8 cellular contexts compared by ENCODE assay signal in the genomic region with DNA sequence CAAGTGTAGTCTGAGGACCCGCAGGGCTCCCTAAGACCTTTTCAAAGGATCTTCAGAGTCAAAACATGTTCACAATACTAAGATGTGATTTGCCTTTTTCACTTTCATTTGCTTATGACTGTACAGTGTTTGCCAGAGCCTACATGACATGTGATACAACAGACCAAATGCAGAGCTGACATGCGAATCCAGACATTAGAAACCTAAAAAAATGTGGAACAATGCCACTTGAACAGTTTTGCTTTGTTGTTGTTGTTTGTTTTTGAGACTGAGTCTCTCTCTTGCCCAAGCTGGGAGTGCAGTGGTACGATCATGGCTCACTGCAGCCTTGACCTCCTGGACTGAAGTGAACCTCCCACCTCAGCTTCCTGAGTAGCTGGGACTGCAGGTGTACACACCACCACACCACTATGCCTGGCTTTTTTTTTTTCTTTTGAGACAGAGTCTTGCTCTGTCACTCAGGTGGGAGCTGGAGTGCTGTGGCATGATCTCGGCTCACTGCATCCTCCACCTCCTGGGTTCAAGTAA. TPM values are rescaled to one million over a fixed set of nuclear protein-coding genes. Genes with fewer than 3 reads are reported as not detected.
DNase-seq lines count a peak whose midpoint lies in the region; ATAC-seq and TF ChIP-seq lines count a peak whose summit lies in the region.

No MANE protein-coding gene starts in this region.

- H3K4me1 Mint-ChIP-seq in CD8-positive, alpha-beta T cell (ENCODE audit: low read depth), result peaks cover 53% of the 10 kb centered on the region
- peaks cover 65% of the 10 kb centered on the region for H3K4me1 Mint-ChIP-seq in activated CD8-positive, alpha-beta T cell treated with anti-CD3 and anti-CD28 coated beads for 36 hours (ENCODE audit: low read depth)

- POLR2A ChIA-PET in CD8-positive, alpha-beta T cell (lab: Charles Lee), result interaction anchor here (1.4 to 3.6 kb wide), 2 partner anchors 79 to 101 kb away, joined by 3 to 11 read pairs; partner anchors contain the start of gene RPLP0
- POLR2A ChIA-PET in activated CD8-positive, alpha-beta T cell treated with anti-CD3 and anti-CD28 coated beads for 36 hours (lab: Charles Lee), result interaction anchor here (0.9 to 7.7 kb wide), 9 partner anchors 11 to 170 kb away, joined by 3 to 60 read pairs (median 5); partner anchors contain the start of genes RNU4-1, RNU4-2 and RPLP0

- CTCF ChIA-PET in CD8-positive, alpha-beta T cell (lab: Charles Lee), result no interaction called here
- CTCF ChIA-PET in activated CD8-positive, alpha-beta T cell treated with anti-CD3 and anti-CD28 coated beads for 36 hours (lab: Charles Lee), result interaction anchor here (1.1 to 1.3 kb wide), 2 partner anchors 133 to 142 kb away, joined by 3 to 4 read pairs; partner anchors contain the start of gene BICDL1

- H3K27me3 Mint-ChIP-seq in CD8-positive, alpha-beta T cell (ENCODE audit: low read depth), result no peaks in the 10 kb centered on the region
- H3K27me3 Mint-ChIP-seq in activated CD8-positive, alpha-beta T cell treated with anti-CD3 and anti-CD28 coated beads for 36 hours, result no peaks in the 10 kb centered on the region

- no peaks in the 10 kb centered on the region for H3K9me3 Mint-ChIP-seq in CD8-positive, alpha-beta T cell
- no peaks in the 10 kb centered on the region for H3K9me3 Mint-ChIP-seq in activated CD8-positive, alpha-beta T cell treated with anti-CD3 and anti-CD28 coated beads for 36 hours

- H3K36me3 Mint-ChIP-seq in CD8-positive, alpha-beta T cell, result peaks cover 3% of the 10 kb centered on the region
- peaks cover 21% of the 10 kb centered on the region for H3K36me3 Mint-ChIP-seq in activated CD8-positive, alpha-beta T cell treated with anti-CD3 and anti-CD28 coated beads for 36 hours (ENCODE audit: low read depth)

- H3K9me3 ChIP-seq in CD8-positive, alpha-beta T cell (ENCODE audit: low read length), result no peaks in the 10 kb centered on the region

- no peak for DNase-seq in CD8-positive, alpha-beta T cell
- peak; percentile 33 for DNase-seq in activated CD8-positive, alpha-beta T cell treated with anti-CD3 and anti-CD28 coated beads for 36 hours
- DNase-seq in NCI-H524 (lab: John Stamatoyannopoulos, UW) (no peak), NCI-H187 treated with DMSO at 0.1 percent for 48 hours (lab: John Stamatoyannopoulos, UW) (no peak), DMS153 treated with DMSO at 0.1 percent for 48 hours (lab: John Stamatoyannopoulos, UW; ENCODE audit: unreplicated experiment) (no peak)

- peaks cover 44% of the 10 kb centered on the region for H3K4me1 ChIP-seq in CD8-positive, alpha-beta T cell (ENCODE audit: insufficient read depth, low read length)

- peak overlapping the region; percentile 58 for H3K27ac Mint-ChIP-seq in CD8-positive, alpha-beta T cell
- peak overlapping the region; percentile 48 for H3K27ac Mint-ChIP-seq in activated CD8-positive, alpha-beta T cell treated with anti-CD3 and anti-CD28 coated beads for 36 hours

- no peak for TF ChIP-seq CTCF in CD8-positive, alpha-beta T cell (IDR thresholded peaks at IDR 0.05)
- no peak for TF ChIP-seq CTCF in activated CD8-positive, alpha-beta T cell treated with anti-CD3 and anti-CD28 coated beads for 36 hours (IDR thresholded peaks at IDR 0.05)

- H3K27me3 ChIP-seq in CD8-positive, alpha-beta T cell (ENCODE audit: insufficient read depth, low read length), result no peaks in the 10 kb centered on the region

- no peak overlapping the region for H3K4me3 Mint-ChIP-seq in CD8-positive, alpha-beta T cell
- H3K4me3 Mint-ChIP-seq in activated CD8-positive, alpha-beta T cell treated with anti-CD3 and anti-CD28 coated beads for 36 hours, result peak overlapping the region; percentile 23

- intact Hi-C loops in CD8-positive, alpha-beta T cell (cut with DNase I, micrococcal nuclease), result loop anchor here in 1 of 2 experiments (2.0 kb wide), 1 partner anchor 73 kb away; the partner anchor contains the start of gene GCN1
- intact Hi-C loops in activated CD8-positive, alpha-beta T cell treated with anti-CD3 and anti-CD28 coated beads for 36 hours (cut with micrococcal nuclease), result no loop called here

- no peak overlapping the region for H3K27ac ChIP-seq in CD8-positive, alpha-beta T cell (ENCODE audit: low read depth, low read length)

- no peak overlapping the region for H3K4me3 ChIP-seq in CD8-positive, alpha-beta T cell (ENCODE audit: low read depth, low read length)

- no peaks in the 10 kb centered on the region for H3K36me3 ChIP-seq in CD8-positive, alpha-beta T cell (ENCODE audit: insufficient read depth, low read length)

- ATAC-seq in CD8-positive, alpha-beta T cell, result no peak
- ATAC-seq in GM19043 (IDR thresholded peaks at IDR 0.05; ENCODE audit: low read depth, unreplicated experiment) (peak; percentile 37), HG03045 (IDR thresholded peaks at IDR 0.05; ENCODE audit: unreplicated experiment) (peak; percentile 41), HG03025 (IDR thresholded peaks at IDR 0.05; ENCODE audit: low FRiP score, unreplicated experiment) (no peak)
- peak; percentile 45 for ATAC-seq in activated CD8-positive, alpha-beta T cell treated with anti-CD3 and anti-CD28 coated beads for 36 hours

RNA-seq across cellular contexts. Expression of gene RAB35, which starts 5.3 kb away (rescaled TPM):
- 10 to 100 TPM; 61.6 to 63.7 TPM for total RNA-seq in CD8-positive, alpha-beta T cell
- total RNA-seq in activated CD8-positive, alpha-beta T cell treated with anti-CD3 and anti-CD28 coated beads for 36 hours, result 10 to 100 TPM; 38.2 to 41.5 TPM

Comparison
In these comparisons a context has a peak if more than half of its experiments do, and no peak if none do; other contexts are left out.
1. ATAC-seq: peak in GM19043 (single experiment), HG03045 (single experiment) and activated CD8-positive, alpha-beta T cell treated with anti-CD3 and anti-CD28 coated beads for 36 hours (single experiment); none in CD8-positive, alpha-beta T cell (single experiment) and HG03025 (single experiment).